12 cellular contexts compared by ENCODE assay signal in the genomic region with DNA sequence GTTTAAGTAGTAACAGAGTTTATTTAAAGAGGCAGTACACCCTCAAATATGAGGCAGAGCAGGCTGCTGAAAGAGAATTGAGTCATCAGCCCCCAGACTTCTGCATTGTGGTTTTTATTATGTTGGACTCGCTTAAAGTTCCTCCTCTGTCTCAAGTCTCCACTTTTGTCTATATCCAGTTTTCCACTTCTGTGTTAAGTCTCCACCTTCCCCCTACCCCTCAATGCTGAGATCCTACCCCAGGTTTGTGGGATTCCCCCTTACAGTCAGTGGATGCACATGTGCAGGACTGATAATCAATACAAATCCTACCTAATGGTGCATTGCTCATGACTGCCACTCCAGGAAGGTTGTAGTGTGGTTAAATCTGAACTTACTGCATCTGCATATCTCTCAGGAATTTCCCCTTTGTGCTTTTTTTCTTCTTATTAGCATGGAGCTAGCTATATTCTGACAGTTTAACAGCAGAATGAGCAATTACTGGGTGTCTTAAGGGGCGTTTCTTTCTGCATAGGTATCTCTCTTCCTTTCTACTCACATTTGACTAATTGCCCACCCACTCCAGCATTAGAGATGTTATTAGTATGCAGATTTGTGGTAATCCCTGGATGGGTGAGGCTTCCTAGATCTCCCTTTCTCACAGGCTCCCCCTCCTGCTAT. TPM values are rescaled to one million over a fixed set of nuclear protein-coding genes. Genes with fewer than 3 reads are reported as not detected.
DNase-seq lines count a peak whose midpoint lies in the region; ATAC-seq and TF ChIP-seq lines count a peak whose summit lies in the region.
"Had no signal": no experiment of that assay in that cellular context is flagged by ENCODE, and none has a peak within 500 bp of the region (broad histone marks: within the 10 kb centered on the region; RNA-seq: fewer than 3 reads in every experiment).

No MANE protein-coding gene starts in this region.

- no peak overlapping the region for H2AFZ ChIP-seq in GM23248

- POLR2A ChIA-PET in HEK293T (lab: Yijun Ruan, JAX), result no interaction called here

- no peaks in the 10 kb centered on the region for H3K79me2 ChIP-seq in GM23248 (ENCODE audit: insufficient read depth)

- H3K27me3 ChIP-seq in GM23248 (replicated peaks; ENCODE audit: insufficient read depth), result no peaks in the 10 kb centered on the region
- H3K27me3 ChIP-seq in foreskin keratinocyte, result peaks cover 4% of the 10 kb centered on the region

- no peak overlapping the region for H3K4me3 Mint-ChIP-seq in osteocyte (ENCODE audit: unreplicated experiment)
- H3K4me3 Mint-ChIP-seq: activated naive CD8-positive, alpha-beta T cell treated with anti-CD3 and anti-CD28 coated beads, Interleukin-2, amount 10 ng/mL, durations not matched to agents 7 days and 5 days had no signal

- no peaks in the 10 kb centered on the region for H3K4me1 ChIP-seq in GM23248 (ENCODE audit: insufficient read depth)
- H3K4me1 ChIP-seq in foreskin keratinocyte, result no peaks in the 10 kb centered on the region

- CTCF ChIA-PET in HEK293T (lab: Yijun Ruan, JAX), result interaction anchor here (0.7 kb wide), 1 partner anchor 753 kb away, joined by 3 read pairs; no protein-coding TSS in a partner anchor

- no peaks in the 10 kb centered on the region for H3K9me3 ChIP-seq in GM23248 (ENCODE audit: low read depth)

- H3K36me3 Mint-ChIP-seq in osteocyte (ENCODE audit: unreplicated experiment), result no peaks in the 10 kb centered on the region

- ATAC-seq in foreskin keratinocyte (peak; percentile 78), HG03175 (IDR thresholded peaks at IDR 0.05; ENCODE audit: unreplicated experiment) (no peak)
- ATAC-seq: Panc1 had no signal

- H3K4me3 ChIP-seq in GM23248, result no peak overlapping the region

- WGBS in GM23248 (ENCODE audit: low coverage in 1 of 2, low lambda C conversion rate in 2 of 2, missing lambda C conversion rate in 2 of 2), 2 experiments, result 36 to 39% methylated on average over 2 of the region's 2 CpGs

- H3K4me1 Mint-ChIP-seq in osteocyte (ENCODE audit: unreplicated experiment), result no peaks in the 10 kb centered on the region

- no peaks in the 10 kb centered on the region for H4K20me1 ChIP-seq in GM23248 (ENCODE audit: insufficient read depth)

- peaks cover 12% of the 10 kb centered on the region for H3K27me3 Mint-ChIP-seq in osteocyte (ENCODE audit: unreplicated experiment)
- H3K27me3 Mint-ChIP-seq: activated naive CD8-positive, alpha-beta T cell treated with anti-CD3 and anti-CD28 coated beads, Interleukin-2, amount 10 ng/mL, durations not matched to agents 7 days and 5 days had no signal

- TF ChIP-seq CTCF in foreskin keratinocyte (conservative IDR thresholded peaks at IDR 0.05), result no peak
- no peak for TF ChIP-seq CTCF in osteocyte (IDR thresholded peaks at IDR 0.05)

- no peak overlapping the region for H3K9ac ChIP-seq in GM23248

- H3K27ac Mint-ChIP-seq in osteocyte (ENCODE audit: unreplicated experiment), result no peak overlapping the region
- H3K27ac Mint-ChIP-seq: activated naive CD8-positive, alpha-beta T cell treated with anti-CD3 and anti-CD28 coated beads, Interleukin-2, amount 10 ng/mL, durations not matched to agents 7 days and 5 days had no signal

- H3K27ac ChIP-seq in GM23248, result no peak overlapping the region
- H3K27ac ChIP-seq in foreskin keratinocyte, result no peak overlapping the region

- in situ Hi-C loops in GM23248 (cut with MboI), result no loop called here

- no peaks in the 10 kb centered on the region for H3K36me3 ChIP-seq in GM23248 (ENCODE audit: low read depth)

- H3K9me2 ChIP-seq in GM23248 (ENCODE audit: insufficient read depth), result no peaks in the 10 kb centered on the region

- DNase-seq in CD1c-positive myeloid dendritic cell (ENCODE audit: extremely low spot score) (peak; percentile 89), GM23248 (peak; percentile 10), SKM-1 treated with dmso at 0.1 percent for 144 hours (lab: John Stamatoyannopoulos, UW; ENCODE audit: unreplicated experiment) (peak; percentile 82), foreskin keratinocyte (peak in 1 of 2 donors; percentile 22), germinal center (ENCODE audit: low spot score) (no peak), HEK293T (ENCODE audit: extremely low spot score) (no peak), osteocyte (ENCODE audit: extremely low spot score, unreplicated experiment) (no peak)
- DNase-seq: activated naive CD8-positive, alpha-beta T cell treated with anti-CD3 and anti-CD28 coated beads, Interleukin-2, amount 10 ng/mL, durations not matched to agents 7 days and 5 days; DMS53 had no signal

- H3K4me2 ChIP-seq in GM23248 (ENCODE audit: unreplicated experiment), result no peak overlapping the region

- peaks cover 17% of the 10 kb centered on the region for H3K9me3 Mint-ChIP-seq in osteocyte (ENCODE audit: unreplicated experiment)

- H3F3A ChIP-seq in GM23248 (ENCODE audit: insufficient read depth), result no peaks in the 10 kb centered on the region

TF ChIP-seq in HEK293T, 16 proteins besides CTCF, POLR2A, EP300 and RAD21:
- TF ChIP-seq FOXM1 (IDR thresholded peaks at IDR 0.05; ENCODE audit: borderline replicate concordance) (no peak), SP1 (IDR thresholded peaks at IDR 0.05) (no peak)
TF ChIP-seq in HEK293T: peak in this region for 0.

RNA-seq across cellular contexts. Expression of gene CD200R1L, which starts 11.9 kb away (rescaled TPM):
- total RNA-seq in GM23248 (2014; rRNA removed; shearing (Covaris generic)), result not detected in 2 replicates
- not detected in 2 replicates for polyA plus RNA-seq in GM23248 (2016; fragmentation: Nextera tagmentation; extraction: Ambion mirVana)
- not detected in 2 replicates for total RNA-seq in foreskin keratinocyte
- not detected in 2 replicates for polyA plus RNA-seq in foreskin keratinocyte
- not detected in 2 replicates for total RNA-seq in osteocyte
- total RNA-seq: activated naive CD8-positive, alpha-beta T cell treated with anti-CD3 and anti-CD28 coated beads, Interleukin-2, amount 10 ng/mL, durations not matched to agents 7 days and 5 days; fibroblast of lung had no signal
- polyA plus RNA-seq: fibroblast of lung had no signal

Comparison
In these comparisons a context has a peak if more than half of its experiments do, and no peak if none do; other contexts are left out.
1. DNase-seq: peak in CD1c-positive myeloid dendritic cell (single experiment), GM23248 (single experiment) and SKM-1 treated with dmso at 0.1 percent for 144 hours (single experiment); none in germinal center (single experiment), HEK293T (single experiment) and osteocyte (single experiment).